1 cellular context compared by ENCODE assay signal in the genomic region with DNA sequence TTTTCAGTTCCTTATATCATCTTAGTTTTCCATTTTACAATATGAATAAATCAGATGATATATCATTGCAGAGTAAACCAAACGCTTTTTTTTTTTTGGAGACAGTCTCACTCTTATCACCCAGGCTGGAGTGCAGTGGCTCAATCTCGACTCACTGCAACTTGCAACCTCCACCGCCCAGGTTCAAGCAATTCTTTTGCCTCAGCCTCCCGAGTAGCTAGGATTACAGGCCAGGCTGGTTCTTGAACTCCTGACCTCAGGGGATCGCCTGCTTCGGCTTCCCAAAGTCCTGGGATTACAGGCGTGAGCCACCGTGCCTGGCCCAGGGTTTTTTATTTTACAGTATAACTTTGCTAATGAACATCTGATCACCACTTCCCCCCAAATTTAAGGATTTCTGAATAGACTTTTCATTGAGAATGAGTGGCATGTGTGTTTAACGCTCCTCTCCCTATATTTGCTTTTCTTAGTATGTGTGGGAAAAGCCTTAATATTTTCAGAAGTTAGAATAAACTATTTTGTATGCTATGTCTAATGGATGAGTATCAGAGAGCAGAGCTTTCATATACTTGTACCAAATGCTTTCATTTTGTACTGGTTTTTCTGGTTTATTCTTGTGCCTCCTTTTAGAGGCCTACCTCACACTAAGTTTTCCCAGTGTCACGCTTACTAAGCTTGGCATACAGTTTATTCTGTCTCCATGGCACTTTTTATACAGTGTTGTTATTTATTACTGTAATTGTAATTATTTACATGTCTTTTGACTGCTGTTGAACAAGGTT.
TF ChIP-seq lines count a peak whose summit lies in the region.

No MANE protein-coding gene starts in this region.

TF ChIP-seq in IMR-90, 13 proteins besides CTCF, POLR2A, EP300 and RAD21:
- no peak for TF ChIP-seq NFE2L2 (IDR thresholded peaks at IDR 0.05; ENCODE audit: low read depth, low read length)
- no peak for TF ChIP-seq FOS (IDR thresholded peaks at IDR 0.05; ENCODE audit: low read depth, low read length)
- no peak for TF ChIP-seq MAZ (IDR thresholded peaks at IDR 0.05; ENCODE audit: borderline replicate concordance, low read depth, low read length)
- TF ChIP-seq, protein P1, sequence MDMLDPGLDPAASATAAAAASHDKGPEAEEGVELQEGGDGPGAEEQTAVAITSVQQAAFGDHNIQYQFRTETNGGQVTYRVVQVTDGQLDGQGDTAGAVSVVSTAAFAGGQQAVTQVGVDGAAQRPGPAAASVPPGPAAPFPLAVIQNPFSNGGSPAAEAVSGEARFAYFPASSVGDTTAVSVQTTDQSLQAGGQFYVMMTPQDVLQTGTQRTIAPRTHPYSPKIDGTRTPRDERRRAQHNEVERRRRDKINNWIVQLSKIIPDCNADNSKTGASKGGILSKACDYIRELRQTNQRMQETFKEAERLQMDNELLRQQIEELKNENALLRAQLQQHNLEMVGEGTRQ (IDR thresholded peaks at IDR 0.05; ENCODE audit: low read depth, low read length) = no peak
- no peak for TF ChIP-seq MAFK (IDR thresholded peaks at IDR 0.05; ENCODE audit: low read depth, low read length)
- TF ChIP-seq CEBPB (IDR thresholded peaks at IDR 0.05; ENCODE audit: low read depth, low read length) = no peak
- no peak for TF ChIP-seq CHD1 (IDR thresholded peaks at IDR 0.05; ENCODE audit: low read depth, low read length)
- TF ChIP-seq, protein P2, sequence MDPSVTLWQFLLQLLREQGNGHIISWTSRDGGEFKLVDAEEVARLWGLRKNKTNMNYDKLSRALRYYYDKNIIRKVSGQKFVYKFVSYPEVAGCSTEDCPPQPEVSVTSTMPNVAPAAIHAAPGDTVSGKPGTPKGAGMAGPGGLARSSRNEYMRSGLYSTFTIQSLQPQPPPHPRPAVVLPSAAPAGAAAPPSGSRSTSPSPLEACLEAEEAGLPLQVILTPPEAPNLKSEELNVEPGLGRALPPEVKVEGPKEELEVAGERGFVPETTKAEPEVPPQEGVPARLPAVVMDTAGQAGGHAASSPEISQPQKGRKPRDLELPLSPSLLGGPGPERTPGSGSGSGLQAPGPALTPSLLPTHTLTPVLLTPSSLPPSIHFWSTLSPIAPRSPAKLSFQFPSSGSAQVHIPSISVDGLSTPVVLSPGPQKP (IDR thresholded peaks at IDR 0.05; ENCODE audit: borderline replicate concordance, low read depth, low read length) = no peak
- TF ChIP-seq RFX5 (IDR thresholded peaks at IDR 0.05; ENCODE audit: low read depth, low read length) = no peak
- no peak for TF ChIP-seq RCOR1 (IDR thresholded peaks at IDR 0.05; ENCODE audit: insufficient replicate concordance, low read length)
TF ChIP-seq in IMR-90: peak in this region for 0.
